Comparison of ENCODE assay signal across 1 cellular context in genomic region chr19:55258828-55259539, GRCh38.
TF ChIP-seq lines count a peak whose summit lies in the region.

Gene PPP6R1, minus strand, starts transcription at chr19:55259017. Its CDS starts 11,914 bp downstream, at chr19:55247103.

TF ChIP-seq in HepG2, 621 proteins besides CTCF, POLR2A, EP300 and RAD21 (continued from another document and continues in another):
- TF ChIP-seq, protein P1, sequence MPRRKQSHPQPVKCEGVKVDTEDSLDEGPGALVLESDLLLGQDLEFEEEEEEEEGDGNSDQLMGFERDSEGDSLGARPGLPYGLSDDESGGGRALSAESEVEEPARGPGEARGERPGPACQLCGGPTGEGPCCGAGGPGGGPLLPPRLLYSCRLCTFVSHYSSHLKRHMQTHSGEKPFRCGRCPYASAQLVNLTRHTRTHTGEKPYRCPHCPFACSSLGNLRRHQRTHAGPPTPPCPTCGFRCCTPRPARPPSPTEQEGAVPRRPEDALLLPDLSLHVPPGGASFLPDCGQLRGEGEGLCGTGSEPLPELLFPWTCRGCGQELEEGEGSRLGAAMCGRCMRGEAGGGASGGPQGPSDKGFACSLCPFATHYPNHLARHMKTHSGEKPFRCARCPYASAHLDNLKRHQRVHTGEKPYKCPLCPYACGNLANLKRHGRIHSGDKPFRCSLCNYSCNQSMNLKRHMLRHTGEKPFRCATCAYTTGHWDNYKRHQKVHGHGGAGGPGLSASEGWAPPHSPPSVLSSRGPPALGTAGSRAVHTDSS (CRISPR knock-in tag; conservative IDR thresholded peaks at IDR 0.05) = 0 out of 2 replicates have a peak, but pooled peaks have one; percentile 25
- no peak for TF ChIP-seq MZF1 (CRISPR knock-in tag; IDR thresholded peaks at IDR 0.05; ENCODE audit: borderline replicate concordance)
- no peak; the same call in none of the 2 replicates for TF ChIP-seq ZNF777 (CRISPR knock-in tag; IDR thresholded peaks at IDR 0.05)
- TF ChIP-seq ZFX (CRISPR knock-in tag; IDR thresholded peaks at IDR 0.05; ENCODE audit: low read depth) = peak; percentile 89
- no peak for TF ChIP-seq ZNF326 (CRISPR knock-in tag; IDR thresholded peaks at IDR 0.05; ENCODE audit: borderline replicate concordance)
- TF ChIP-seq ZNF546 (CRISPR knock-in tag; conservative IDR thresholded peaks at IDR 0.05) = peak; percentile 80; the same call in 1 of the 2 replicates
- TF ChIP-seq MEF2D (CRISPR knock-in tag; IDR thresholded peaks at IDR 0.05) = peak; percentile 77; the same call in 1 of the 2 replicates
- TF ChIP-seq PRPF4 (IDR thresholded peaks at IDR 0.05; ENCODE audit: low read depth, low read length, poor library complexity, severe bottlenecking) = no peak
- peak; percentile 89 for TF ChIP-seq ZNF264 (CRISPR knock-in tag; IDR thresholded peaks at IDR 0.05)
- TF ChIP-seq, protein P2, sequence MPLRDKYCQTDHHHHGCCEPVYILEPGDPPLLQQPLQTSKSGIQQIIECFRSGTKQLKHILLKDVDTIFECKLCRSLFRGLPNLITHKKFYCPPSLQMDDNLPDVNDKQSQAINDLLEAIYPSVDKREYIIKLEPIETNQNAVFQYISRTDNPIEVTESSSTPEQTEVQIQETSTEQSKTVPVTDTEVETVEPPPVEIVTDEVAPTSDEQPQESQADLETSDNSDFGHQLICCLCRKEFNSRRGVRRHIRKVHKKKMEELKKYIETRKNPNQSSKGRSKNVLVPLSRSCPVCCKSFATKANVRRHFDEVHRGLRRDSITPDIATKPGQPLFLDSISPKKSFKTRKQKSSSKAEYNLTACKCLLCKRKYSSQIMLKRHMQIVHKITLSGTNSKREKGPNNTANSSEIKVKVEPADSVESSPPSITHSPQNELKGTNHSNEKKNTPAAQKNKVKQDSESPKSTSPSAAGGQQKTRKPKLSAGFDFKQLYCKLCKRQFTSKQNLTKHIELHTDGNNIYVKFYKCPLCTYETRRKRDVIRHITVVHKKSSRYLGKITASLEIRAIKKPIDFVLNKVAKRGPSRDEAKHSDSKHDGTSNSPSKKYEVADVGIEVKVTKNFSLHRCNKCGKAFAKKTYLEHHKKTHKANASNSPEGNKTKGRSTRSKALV (CRISPR knock-in tag; IDR thresholded peaks at IDR 0.05) = peak; percentile 88
- TF ChIP-seq ZNF121 (CRISPR knock-in tag; IDR thresholded peaks at IDR 0.05) = no peak
- TF ChIP-seq ZBTB3 (CRISPR knock-in tag; IDR thresholded peaks at IDR 0.05; ENCODE audit: borderline replicate concordance, low read depth) = no peak
- TF ChIP-seq, protein P3, sequence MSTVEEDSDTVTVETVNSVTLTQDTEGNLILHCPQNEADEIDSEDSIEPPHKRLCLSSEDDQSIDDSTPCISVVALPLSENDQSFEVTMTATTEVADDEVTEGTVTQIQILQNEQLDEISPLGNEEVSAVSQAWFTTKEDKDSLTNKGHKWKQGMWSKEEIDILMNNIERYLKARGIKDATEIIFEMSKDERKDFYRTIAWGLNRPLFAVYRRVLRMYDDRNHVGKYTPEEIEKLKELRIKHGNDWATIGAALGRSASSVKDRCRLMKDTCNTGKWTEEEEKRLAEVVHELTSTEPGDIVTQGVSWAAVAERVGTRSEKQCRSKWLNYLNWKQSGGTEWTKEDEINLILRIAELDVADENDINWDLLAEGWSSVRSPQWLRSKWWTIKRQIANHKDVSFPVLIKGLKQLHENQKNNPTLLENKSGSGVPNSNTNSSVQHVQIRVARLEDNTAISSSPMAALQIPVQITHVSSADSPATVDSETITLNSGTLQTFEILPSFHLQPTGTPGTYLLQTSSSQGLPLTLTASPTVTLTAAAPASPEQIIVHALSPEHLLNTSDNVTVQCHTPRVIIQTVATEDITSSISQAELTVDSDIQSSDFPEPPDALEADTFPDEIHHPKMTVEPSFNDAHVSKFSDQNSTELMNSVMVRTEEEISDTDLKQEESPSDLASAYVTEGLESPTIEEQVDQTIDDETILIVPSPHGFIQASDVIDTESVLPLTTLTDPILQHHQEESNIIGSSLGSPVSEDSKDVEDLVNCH (CRISPR knock-in tag; IDR thresholded peaks at IDR 0.05) = no peak
- TF ChIP-seq HCFC1 (IDR thresholded peaks at IDR 0.05; ENCODE audit: low read depth, low read length) = peak; percentile 53; the same call in 1 of the 2 replicates
- peak; percentile 80 for TF ChIP-seq YY1 (IDR thresholded peaks at IDR 0.05; ENCODE audit: insufficient read depth, insufficient replicate concordance, low read depth, low read length)
- peak; percentile 56; the same call in 1 of the 2 replicates for TF ChIP-seq ATF1 (CRISPR knock-in tag; IDR thresholded peaks at IDR 0.05)
- TF ChIP-seq CENPT (CRISPR knock-in tag; IDR thresholded peaks at IDR 0.05; ENCODE audit: low read depth) = no peak
- peak; percentile 95 for TF ChIP-seq RBFOX2 (IDR thresholded peaks at IDR 0.05; ENCODE audit: low read depth, low read length)
- TF ChIP-seq BCLAF1 (IDR thresholded peaks at IDR 0.05) = no peak
- TF ChIP-seq ZNF790 (CRISPR knock-in tag; IDR thresholded peaks at IDR 0.05; ENCODE audit: borderline replicate concordance) = peak; percentile 93; the same call in 1 of the 2 replicates
- peak; percentile 59 for TF ChIP-seq FOXO1 (CRISPR knock-in tag; IDR thresholded peaks at IDR 0.05)
- TF ChIP-seq ATAD3A (CRISPR knock-in tag; IDR thresholded peaks at IDR 0.05) = no peak
- TF ChIP-seq SP1 (IDR thresholded peaks at IDR 0.05) = no peak
- peak; percentile 64 for TF ChIP-seq SP1 (CRISPR knock-in tag; IDR thresholded peaks at IDR 0.05)
- TF ChIP-seq SNAPC2 (CRISPR knock-in tag; IDR thresholded peaks at IDR 0.05) = peak; percentile 88; the same call in 1 of the 2 replicates
- no peak for TF ChIP-seq TRIM24 (CRISPR knock-in tag; IDR thresholded peaks at IDR 0.05)
- peak; percentile 83 for TF ChIP-seq FOSL2 (CRISPR knock-in tag; IDR thresholded peaks at IDR 0.05)
- peak; percentile 88; the same call in 1 of the 3 replicates for TF ChIP-seq MXI1 (IDR thresholded peaks at IDR 0.05; ENCODE audit: borderline replicate concordance, low read depth, low read length)
- TF ChIP-seq ATF7 (IDR thresholded peaks at IDR 0.05) = no peak
- no peak for TF ChIP-seq ATF7 (CRISPR knock-in tag; IDR thresholded peaks at IDR 0.05)
- TF ChIP-seq MAFK (conservative IDR thresholded peaks at IDR 0.05 in 1 of 2, IDR thresholded peaks at IDR 0.05 in 1 of 2; ENCODE audit: low read length in 2 of 2) = no peak
- no peak for TF ChIP-seq MAF1 (CRISPR knock-in tag; IDR thresholded peaks at IDR 0.05; ENCODE audit: borderline replicate concordance)
- TF ChIP-seq GZF1 (CRISPR knock-in tag; IDR thresholded peaks at IDR 0.05) = no peak
- TF ChIP-seq GABPA (IDR thresholded peaks at IDR 0.05; ENCODE audit: low read depth, low read length) = peak; percentile 45; the same call in 1 of the 2 replicates
- peak; percentile 83 for TF ChIP-seq GABPA (CRISPR knock-in tag; IDR thresholded peaks at IDR 0.05; ENCODE audit: low read depth)
- TF ChIP-seq ZSCAN9 (CRISPR knock-in tag; IDR thresholded peaks at IDR 0.05; ENCODE audit: borderline replicate concordance) = peak; percentile 92
- TF ChIP-seq ZKSCAN1 (IDR thresholded peaks at IDR 0.05; ENCODE audit: low read length) = 0 out of 2 replicates have a peak, but pooled peaks have one; percentile 59
- TF ChIP-seq ZZZ3 (CRISPR knock-in tag; IDR thresholded peaks at IDR 0.05; ENCODE audit: borderline replicate concordance) = 0 out of 2 replicates have a peak, but pooled peaks have one; percentile 19
- TF ChIP-seq ZFY (CRISPR knock-in tag; IDR thresholded peaks at IDR 0.05) = peak; percentile 93
- no peak for TF ChIP-seq ZNF30 (CRISPR knock-in tag; IDR thresholded peaks at IDR 0.05)
- TF ChIP-seq CEBPZ (IDR thresholded peaks at IDR 0.05; ENCODE audit: low read length) = no peak
- no peak for TF ChIP-seq JUNB (CRISPR knock-in tag; IDR thresholded peaks at IDR 0.05; ENCODE audit: borderline replicate concordance)
- TF ChIP-seq ZNF768 (CRISPR knock-in tag; IDR thresholded peaks at IDR 0.05) = no peak; the same call in 1 of the 2 replicates
- TF ChIP-seq, protein P4, sequence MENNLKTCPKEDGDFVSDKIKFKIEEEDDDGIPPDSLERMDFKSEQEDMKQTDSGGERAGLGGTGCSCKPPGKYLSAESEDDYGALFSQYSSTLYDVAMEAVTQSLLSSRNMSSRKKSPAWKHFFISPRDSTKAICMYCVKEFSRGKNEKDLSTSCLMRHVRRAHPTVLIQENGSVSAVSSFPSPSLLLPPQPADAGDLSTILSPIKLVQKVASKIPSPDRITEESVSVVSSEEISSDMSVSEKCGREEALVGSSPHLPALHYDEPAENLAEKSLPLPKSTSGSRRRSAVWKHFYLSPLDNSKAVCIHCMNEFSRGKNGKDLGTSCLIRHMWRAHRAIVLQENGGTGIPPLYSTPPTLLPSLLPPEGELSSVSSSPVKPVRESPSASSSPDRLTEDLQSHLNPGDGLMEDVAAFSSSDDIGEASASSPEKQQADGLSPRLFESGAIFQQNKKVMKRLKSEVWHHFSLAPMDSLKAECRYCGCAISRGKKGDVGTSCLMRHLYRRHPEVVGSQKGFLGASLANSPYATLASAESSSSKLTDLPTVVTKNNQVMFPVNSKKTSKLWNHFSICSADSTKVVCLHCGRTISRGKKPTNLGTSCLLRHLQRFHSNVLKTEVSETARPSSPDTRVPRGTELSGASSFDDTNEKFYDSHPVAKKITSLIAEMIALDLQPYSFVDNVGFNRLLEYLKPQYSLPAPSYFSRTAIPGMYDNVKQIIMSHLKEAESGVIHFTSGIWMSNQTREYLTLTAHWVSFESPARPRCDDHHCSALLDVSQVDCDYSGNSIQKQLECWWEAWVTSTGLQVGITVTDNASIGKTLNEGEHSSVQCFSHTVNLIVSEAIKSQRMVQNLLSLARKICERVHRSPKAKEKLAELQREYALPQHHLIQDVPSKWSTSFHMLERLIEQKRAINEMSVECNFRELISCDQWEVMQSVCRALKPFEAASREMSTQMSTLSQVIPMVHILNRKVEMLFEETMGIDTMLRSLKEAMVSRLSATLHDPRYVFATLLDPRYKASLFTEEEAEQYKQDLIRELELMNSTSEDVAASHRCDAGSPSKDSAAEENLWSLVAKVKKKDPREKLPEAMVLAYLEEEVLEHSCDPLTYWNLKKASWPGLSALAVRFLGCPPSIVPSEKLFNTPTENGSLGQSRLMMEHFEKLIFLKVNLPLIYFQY (CRISPR knock-in tag; IDR thresholded peaks at IDR 0.05; ENCODE audit: borderline replicate concordance) = no peak; the same call in none of the 2 replicates
- no peak for TF ChIP-seq ZC3H4 (CRISPR knock-in tag; IDR thresholded peaks at IDR 0.05; ENCODE audit: borderline replicate concordance)
- peak; percentile 56; the same call in 1 of the 2 replicates for TF ChIP-seq ZSCAN20 (CRISPR knock-in tag; IDR thresholded peaks at IDR 0.05; ENCODE audit: borderline replicate concordance)
- no peak for TF ChIP-seq ZNF570 (CRISPR knock-in tag; IDR thresholded peaks at IDR 0.05; ENCODE audit: borderline replicate concordance)
- peak; percentile 88 for TF ChIP-seq THAP11 (CRISPR knock-in tag; IDR thresholded peaks at IDR 0.05)
